ENCODE assay signal across 1 cellular context in genomic region chr13:97224544-97225324, GRCh38.
TF ChIP-seq lines count a peak whose summit lies in the region.

No MANE protein-coding gene starts in this region.

TF ChIP-seq in HepG2, 621 proteins besides CTCF, POLR2A, EP300 and RAD21 (continued from another document):
- TF ChIP-seq, protein P1, sequence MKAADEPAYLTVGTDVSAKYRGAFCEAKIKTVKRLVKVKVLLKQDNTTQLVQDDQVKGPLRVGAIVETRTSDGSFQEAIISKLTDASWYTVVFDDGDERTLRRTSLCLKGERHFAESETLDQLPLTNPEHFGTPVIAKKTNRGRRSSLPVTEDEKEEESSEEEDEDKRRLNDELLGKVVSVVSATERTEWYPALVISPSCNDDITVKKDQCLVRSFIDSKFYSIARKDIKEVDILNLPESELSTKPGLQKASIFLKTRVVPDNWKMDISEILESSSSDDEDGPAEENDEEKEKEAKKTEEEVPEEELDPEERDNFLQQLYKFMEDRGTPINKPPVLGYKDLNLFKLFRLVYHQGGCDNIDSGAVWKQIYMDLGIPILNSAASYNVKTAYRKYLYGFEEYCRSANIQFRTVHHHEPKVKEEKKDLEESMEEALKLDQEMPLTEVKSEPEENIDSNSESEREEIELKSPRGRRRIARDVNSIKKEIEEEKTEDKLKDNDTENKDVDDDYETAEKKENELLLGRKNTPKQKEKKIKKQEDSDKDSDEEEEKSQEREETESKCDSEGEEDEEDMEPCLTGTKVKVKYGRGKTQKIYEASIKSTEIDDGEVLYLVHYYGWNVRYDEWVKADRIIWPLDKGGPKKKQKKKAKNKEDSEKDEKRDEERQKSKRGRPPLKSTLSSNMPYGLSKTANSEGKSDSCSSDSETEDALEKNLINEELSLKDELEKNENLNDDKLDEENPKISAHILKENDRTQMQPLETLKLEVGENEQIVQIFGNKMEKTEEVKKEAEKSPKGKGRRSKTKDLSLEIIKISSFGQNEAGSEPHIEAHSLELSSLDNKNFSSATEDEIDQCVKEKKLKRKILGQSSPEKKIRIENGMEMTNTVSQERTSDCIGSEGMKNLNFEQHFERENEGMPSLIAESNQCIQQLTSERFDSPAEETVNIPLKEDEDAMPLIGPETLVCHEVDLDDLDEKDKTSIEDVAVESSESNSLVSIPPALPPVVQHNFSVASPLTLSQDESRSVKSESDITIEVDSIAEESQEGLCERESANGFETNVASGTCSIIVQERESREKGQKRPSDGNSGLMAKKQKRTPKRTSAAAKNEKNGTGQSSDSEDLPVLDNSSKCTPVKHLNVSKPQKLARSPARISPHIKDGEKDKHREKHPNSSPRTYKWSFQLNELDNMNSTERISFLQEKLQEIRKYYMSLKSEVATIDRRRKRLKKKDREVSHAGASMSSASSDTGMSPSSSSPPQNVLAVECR (CRISPR knock-in tag; IDR thresholded peaks at IDR 0.05; ENCODE audit: borderline replicate concordance), result peak; percentile 39; the same call in 1 of the 2 replicates
- peak; percentile 84 for TF ChIP-seq SIN3A (IDR thresholded peaks at IDR 0.05; ENCODE audit: borderline replicate concordance, low read depth, low read length)
- TF ChIP-seq RXRB (CRISPR knock-in tag; IDR thresholded peaks at IDR 0.05; ENCODE audit: borderline replicate concordance), result 0 out of 2 replicates have a peak, but pooled peaks have one; percentile 24
- no peak for TF ChIP-seq ZNF557 (CRISPR knock-in tag; IDR thresholded peaks at IDR 0.05)
- TF ChIP-seq ZNF33A (CRISPR knock-in tag; IDR thresholded peaks at IDR 0.05; ENCODE audit: borderline replicate concordance), result 0 out of 2 replicates have a peak, but pooled peaks have one; percentile 9
- peak; percentile 85 for TF ChIP-seq ONECUT2 (CRISPR knock-in tag; IDR thresholded peaks at IDR 0.05)
- TF ChIP-seq ARID3A (IDR thresholded peaks at IDR 0.05; ENCODE audit: low read depth, low read length), result peak; percentile 60; the same call in 1 of the 2 replicates
- TF ChIP-seq FOXJ3 (CRISPR knock-in tag; IDR thresholded peaks at IDR 0.05; ENCODE audit: borderline replicate concordance), result peak; percentile 54; the same call in 1 of the 2 replicates
- TF ChIP-seq NFIC (IDR thresholded peaks at IDR 0.05; ENCODE audit: low read length), result 0 out of 2 replicates have a peak, but pooled peaks have one; percentile 10
- peak; percentile 23; the same call in 1 of the 2 replicates for TF ChIP-seq NR2F6 (IDR thresholded peaks at IDR 0.05)
- no peak for TF ChIP-seq NR2F6 (CRISPR knock-in tag; IDR thresholded peaks at IDR 0.05)
- peak; percentile 36; the same call in 1 of the 2 replicates for TF ChIP-seq KDM5A (IDR thresholded peaks at IDR 0.05; ENCODE audit: borderline replicate concordance, low read length)
- TF ChIP-seq, protein P2, sequence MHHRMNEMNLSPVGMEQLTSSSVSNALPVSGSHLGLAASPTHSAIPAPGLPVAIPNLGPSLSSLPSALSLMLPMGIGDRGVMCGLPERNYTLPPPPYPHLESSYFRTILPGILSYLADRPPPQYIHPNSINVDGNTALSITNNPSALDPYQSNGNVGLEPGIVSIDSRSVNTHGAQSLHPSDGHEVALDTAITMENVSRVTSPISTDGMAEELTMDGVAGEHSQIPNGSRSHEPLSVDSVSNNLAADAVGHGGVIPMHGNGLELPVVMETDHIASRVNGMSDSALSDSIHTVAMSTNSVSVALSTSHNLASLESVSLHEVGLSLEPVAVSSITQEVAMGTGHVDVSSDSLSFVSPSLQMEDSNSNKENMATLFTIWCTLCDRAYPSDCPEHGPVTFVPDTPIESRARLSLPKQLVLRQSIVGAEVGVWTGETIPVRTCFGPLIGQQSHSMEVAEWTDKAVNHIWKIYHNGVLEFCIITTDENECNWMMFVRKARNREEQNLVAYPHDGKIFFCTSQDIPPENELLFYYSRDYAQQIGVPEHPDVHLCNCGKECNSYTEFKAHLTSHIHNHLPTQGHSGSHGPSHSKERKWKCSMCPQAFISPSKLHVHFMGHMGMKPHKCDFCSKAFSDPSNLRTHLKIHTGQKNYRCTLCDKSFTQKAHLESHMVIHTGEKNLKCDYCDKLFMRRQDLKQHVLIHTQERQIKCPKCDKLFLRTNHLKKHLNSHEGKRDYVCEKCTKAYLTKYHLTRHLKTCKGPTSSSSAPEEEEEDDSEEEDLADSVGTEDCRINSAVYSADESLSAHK (CRISPR knock-in tag; IDR thresholded peaks at IDR 0.05; ENCODE audit: borderline replicate concordance), result no peak
- TF ChIP-seq, protein P3, sequence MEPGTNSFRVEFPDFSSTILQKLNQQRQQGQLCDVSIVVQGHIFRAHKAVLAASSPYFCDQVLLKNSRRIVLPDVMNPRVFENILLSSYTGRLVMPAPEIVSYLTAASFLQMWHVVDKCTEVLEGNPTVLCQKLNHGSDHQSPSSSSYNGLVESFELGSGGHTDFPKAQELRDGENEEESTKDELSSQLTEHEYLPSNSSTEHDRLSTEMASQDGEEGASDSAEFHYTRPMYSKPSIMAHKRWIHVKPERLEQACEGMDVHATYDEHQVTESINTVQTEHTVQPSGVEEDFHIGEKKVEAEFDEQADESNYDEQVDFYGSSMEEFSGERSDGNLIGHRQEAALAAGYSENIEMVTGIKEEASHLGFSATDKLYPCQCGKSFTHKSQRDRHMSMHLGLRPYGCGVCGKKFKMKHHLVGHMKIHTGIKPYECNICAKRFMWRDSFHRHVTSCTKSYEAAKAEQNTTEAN (CRISPR knock-in tag; conservative IDR thresholded peaks at IDR 0.05), result no peak
- TF ChIP-seq HHEX (CRISPR knock-in tag; IDR thresholded peaks at IDR 0.05), result no peak
- TF ChIP-seq TFAP4 (IDR thresholded peaks at IDR 0.05; ENCODE audit: borderline replicate concordance, low read depth), result peak; percentile 59; the same call in 1 of the 2 replicates
- TF ChIP-seq RFX1 (IDR thresholded peaks at IDR 0.05), result peak; percentile 81
- TF ChIP-seq, protein P4, sequence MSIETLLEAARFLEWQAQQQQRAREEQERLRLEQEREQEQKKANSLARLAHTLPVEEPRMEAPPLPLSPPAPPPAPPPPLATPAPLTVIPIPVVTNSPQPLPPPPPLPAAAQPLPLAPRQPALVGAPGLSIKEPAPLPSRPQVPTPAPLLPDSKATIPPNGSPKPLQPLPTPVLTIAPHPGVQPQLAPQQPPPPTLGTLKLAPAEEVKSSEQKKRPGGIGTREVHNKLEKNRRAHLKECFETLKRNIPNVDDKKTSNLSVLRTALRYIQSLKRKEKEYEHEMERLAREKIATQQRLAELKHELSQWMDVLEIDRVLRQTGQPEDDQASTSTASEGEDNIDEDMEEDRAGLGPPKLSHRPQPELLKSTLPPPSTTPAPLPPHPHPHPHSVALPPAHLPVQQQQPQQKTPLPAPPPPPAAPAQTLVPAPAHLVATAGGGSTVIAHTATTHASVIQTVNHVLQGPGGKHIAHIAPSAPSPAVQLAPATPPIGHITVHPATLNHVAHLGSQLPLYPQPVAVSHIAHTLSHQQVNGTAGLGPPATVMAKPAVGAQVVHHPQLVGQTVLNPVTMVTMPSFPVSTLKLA (IDR thresholded peaks at IDR 0.05), result peak; percentile 11; the same call in 1 of the 2 replicates
- 0 out of 2 replicates have a peak, but pooled peaks have one; percentile 26 for TF ChIP-seq GATAD2A (CRISPR knock-in tag; IDR thresholded peaks at IDR 0.05)
- peak; percentile 49; the same call in 1 of the 2 replicates for TF ChIP-seq KAT2B (IDR thresholded peaks at IDR 0.05; ENCODE audit: borderline replicate concordance, low read depth, low read length)
- TF ChIP-seq SP1 (IDR thresholded peaks at IDR 0.05), result no peak
- no peak for TF ChIP-seq SP1 (CRISPR knock-in tag; IDR thresholded peaks at IDR 0.05)
- 0 out of 2 replicates have a peak, but pooled peaks have one; percentile 32 for TF ChIP-seq MAX (IDR thresholded peaks at IDR 0.05)
- no peak for TF ChIP-seq PHF21A (CRISPR knock-in tag; IDR thresholded peaks at IDR 0.05)
- TF ChIP-seq RFX3 (CRISPR knock-in tag; IDR thresholded peaks at IDR 0.05), result peak; percentile 84
- TF ChIP-seq SAP130 (CRISPR knock-in tag; IDR thresholded peaks at IDR 0.05; ENCODE audit: low read depth), result peak; percentile 78
- TF ChIP-seq MXD4 (CRISPR knock-in tag; IDR thresholded peaks at IDR 0.05), result peak; percentile 37; the same call in 1 of the 2 replicates
- peak; percentile 34 for TF ChIP-seq ARID5B (CRISPR knock-in tag; IDR thresholded peaks at IDR 0.05)
- 0 out of 2 replicates have a peak, but pooled peaks have one; percentile 18 for TF ChIP-seq ZNF24 (IDR thresholded peaks at IDR 0.05)
- 0 out of 2 replicates have a peak, but pooled peaks have one; percentile 4 for TF ChIP-seq RBFOX2 (IDR thresholded peaks at IDR 0.05; ENCODE audit: low read depth, low read length)
- 0 out of 2 replicates have a peak, but pooled peaks have one; percentile 23 for TF ChIP-seq MBD4 (IDR thresholded peaks at IDR 0.05; ENCODE audit: borderline replicate concordance, low read length)
- TF ChIP-seq SMARCC2 (IDR thresholded peaks at IDR 0.05), result no peak
- peak; percentile 70; the same call in 2 of the 3 replicates for TF ChIP-seq MXI1 (IDR thresholded peaks at IDR 0.05; ENCODE audit: borderline replicate concordance, low read depth, low read length)
